In genomic region chr3:45885979-45886711, GRCh38 we compare ENCODE assay signal across 36 cellular contexts. TPM values are rescaled to one million over a fixed set of nuclear protein-coding genes. Genes with fewer than 3 reads are reported as not detected.
DNase-seq lines count a peak whose midpoint lies in the region; ATAC-seq and TF ChIP-seq lines count a peak whose summit lies in the region.
"Had no signal": no experiment of that assay in that cellular context is flagged by ENCODE, and none has a peak within 500 bp of the region (broad histone marks: within the 10 kb centered on the region; RNA-seq: fewer than 3 reads in every experiment).

A gene with protein sequence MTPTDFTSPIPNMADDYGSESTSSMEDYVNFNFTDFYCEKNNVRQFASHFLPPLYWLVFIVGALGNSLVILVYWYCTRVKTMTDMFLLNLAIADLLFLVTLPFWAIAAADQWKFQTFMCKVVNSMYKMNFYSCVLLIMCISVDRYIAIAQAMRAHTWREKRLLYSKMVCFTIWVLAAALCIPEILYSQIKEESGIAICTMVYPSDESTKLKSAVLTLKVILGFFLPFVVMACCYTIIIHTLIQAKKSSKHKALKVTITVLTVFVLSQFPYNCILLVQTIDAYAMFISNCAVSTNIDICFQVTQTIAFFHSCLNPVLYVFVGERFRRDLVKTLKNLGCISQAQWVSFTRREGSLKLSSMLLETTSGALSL (plus strand): TSS chr3:45886543. CDS start chr3:45894934, 8,391 bp downstream.

- H2AK9ac ChIP-seq in IMR-90 (replicated peaks; ENCODE audit: low read depth, low read length, poor library complexity): no peak within 1 kb of the TSS

- no peak within 1 kb of the TSS for H2BK15ac ChIP-seq in IMR-90 (ENCODE audit: low read depth, low read length)

- no peaks in the 10 kb centered on the region for H3K9me1 ChIP-seq in IMR-90 (ENCODE audit: insufficient read depth, low read length)

- H3K9me3 ChIP-seq in IMR-90 (ENCODE audit: control insufficient read depth, insufficient read depth, low read length) (no peaks in the 10 kb centered on the region), osteoblast (ENCODE audit: low read depth, low read length) (no peaks in the 10 kb centered on the region)
- H3K9me3 ChIP-seq: ascending aorta, mucosa of descending colon had no signal

- no peak within 1 kb of the TSS for H2BK120ac ChIP-seq in IMR-90 (ENCODE audit: low read depth, low read length)

- no peaks in the 10 kb centered on the region; the same call in 1 of the 2 replicates for H3K4me1 ChIP-seq in IMR-90 (ENCODE audit: control insufficient read depth, insufficient read depth, low read length)
- H3K4me1 ChIP-seq in osteoblast (ENCODE audit: insufficient read depth, low read length): peaks cover 3% of the 10 kb centered on the region
- H3K4me1 ChIP-seq: ascending aorta had no signal

- BruUV-seq in IMR-90 (replicated peaks; lab: Mats Ljungman, UMichigan): no TSS peak

- H4K91ac ChIP-seq in IMR-90 (ENCODE audit: insufficient read depth, low read depth, low read length): no peak within 1 kb of the TSS

- dilution Hi-C loops in IMR-90 (cut with HindIII; ENCODE audit: low sequenced_read_pairs, unreplicated experiment): no loop called here

- no peak within 1 kb of the TSS for H2BK5ac ChIP-seq in IMR-90 (ENCODE audit: low read depth, low read length, poor library complexity, severe bottlenecking)

- peaks cover 42% of the 10 kb centered on the region for H3K27me3 Mint-ChIP-seq in activated CD8-positive, alpha-beta memory T cell treated with anti-CD3 and anti-CD28 coated beads, Interleukin-2, amount 10 ng/mL, durations not matched to agents 7 days and 5 days
- H3K27me3 Mint-ChIP-seq in T-cell: peaks cover 0 to 11% of the 10 kb centered on the region in 2 donors

- H3K4ac ChIP-seq in IMR-90 (ENCODE audit: low read depth, low read length): no peak within 1 kb of the TSS

- H3K56ac ChIP-seq in IMR-90 (ENCODE audit: extremely low read depth, insufficient read depth, low read length): no peak within 1 kb of the TSS

- no peaks in the 10 kb centered on the region for H3K79me2 ChIP-seq in osteoblast (ENCODE audit: insufficient read depth, low read length)

- no peak within 1 kb of the TSS for H2AK5ac ChIP-seq in IMR-90 (ENCODE audit: low read depth, low read length)

- H3K27me3 ChIP-seq in IMR-90 (ENCODE audit: control insufficient read depth, insufficient read depth, low read length): peaks cover 36% of the 10 kb centered on the region
- peaks cover 42% of the 10 kb centered on the region for H3K27me3 ChIP-seq in osteoblast (ENCODE audit: insufficient read depth, low read length)
- H3K27me3 ChIP-seq: ascending aorta had no signal

- H3K4me1 Mint-ChIP-seq in activated CD8-positive, alpha-beta memory T cell treated with anti-CD3 and anti-CD28 coated beads, Interleukin-2, amount 10 ng/mL, durations not matched to agents 7 days and 5 days: peaks cover 74% of the 10 kb centered on the region
- peaks cover 30 to 44% (median 44%) of the 10 kb centered on the region in 3 donors for H3K4me1 Mint-ChIP-seq in T-cell

- peak within 1 kb of the TSS; percentile 23 for H2AFZ ChIP-seq in IMR-90 (replicated peaks; ENCODE audit: low read length, poor library complexity)
- peak within 1 kb of the TSS; percentile 59 for H2AFZ ChIP-seq in osteoblast (ENCODE audit: low read length)
- H2AFZ ChIP-seq: PC-9 had no signal

- H3K36me3 Mint-ChIP-seq in activated CD8-positive, alpha-beta memory T cell treated with anti-CD3 and anti-CD28 coated beads, Interleukin-2, amount 10 ng/mL, durations not matched to agents 7 days and 5 days: peaks cover 4% of the 10 kb centered on the region
- H3K36me3 Mint-ChIP-seq in T-cell: no peaks in the 10 kb centered on the region
- H3K36me3 Mint-ChIP-seq: stimulated activated memory B cell treated with anti-CD40 and anti-IgM and Interleukin-4, amounts not matched to agents 10 μg/mL and 1 μg/mL and 100 μg/mL, for 72 hours had no signal

- no peaks in the 10 kb centered on the region for H3K9me3 Mint-ChIP-seq in activated CD8-positive, alpha-beta memory T cell treated with anti-CD3 and anti-CD28 coated beads, Interleukin-2, amount 10 ng/mL, durations not matched to agents 7 days and 5 days (ENCODE audit: low read depth)
- no peaks in the 10 kb centered on the region for H3K9me3 Mint-ChIP-seq in T-cell
- H3K9me3 Mint-ChIP-seq: HFFc6; immature natural killer cell; nephron; stimulated activated memory B cell treated with anti-CD40 and anti-IgM and Interleukin-4, amounts not matched to agents 10 μg/mL and 1 μg/mL and 100 μg/mL, for 72 hours had no signal

- H4K8ac ChIP-seq in IMR-90 (ENCODE audit: low read depth in 2 of 2, low read length in 2 of 2): no peak within 1 kb of the TSS

- no peaks in the 10 kb centered on the region for H3K79me1 ChIP-seq in IMR-90 (ENCODE audit: low read depth in 1 of 2, low read length in 2 of 2)

- no peak for TF ChIP-seq POLR2A in IMR-90 (IDR thresholded peaks at IDR 0.05; ENCODE audit: low read depth, low read length)

- H3K4me2 ChIP-seq in IMR-90 (ENCODE audit: low read depth, low read length): no peak within 1 kb of the TSS
- no peak within 1 kb of the TSS for H3K4me2 ChIP-seq in osteoblast (ENCODE audit: insufficient read depth, low read length)
- H3K4me2 ChIP-seq: PC-9 had no signal

- H2BK20ac ChIP-seq in IMR-90 (ENCODE audit: low read depth, low read length): no peak within 1 kb of the TSS

- 80% methylated on average over 3 of the region's 9 CpGs; no CpG with 5 or more reads in 1 of the 2 experiments for WGBS in IMR-90 (ENCODE audit: extremely low coverage in 2 of 2, insufficient read length in 1 of 2), 2 experiments

- no peak within 1 kb of the TSS for H3K9ac ChIP-seq in IMR-90 (ENCODE audit: low read depth, low read length)

- H3K27ac ChIP-seq in IMR-90 (ENCODE audit: insufficient read depth, low read length) (no peak within 1 kb of the TSS), osteoblast (ENCODE audit: low read depth, low read length) (no peak within 1 kb of the TSS)
- H3K27ac ChIP-seq: ascending aorta, coronary artery, PC-9, VCaP had no signal

- in situ Hi-C loops in IMR-90 (cut with MboI; ENCODE audit: low sequenced_read_pairs): no loop called here

- no peak within 1 kb of the TSS for H4K5ac ChIP-seq in IMR-90 (ENCODE audit: low read depth, low read length)

- no peak for TF ChIP-seq CTCF in IMR-90 (conservative IDR thresholded peaks at IDR 0.05; ENCODE audit: low read depth, low read length)
- TF ChIP-seq CTCF in osteoblast (IDR thresholded peaks at IDR 0.05; ENCODE audit: extremely low read depth, low read depth, low read length): no peak

- H3K18ac ChIP-seq in IMR-90 (ENCODE audit: low read depth, low read length): no peak within 1 kb of the TSS

- intact Hi-C loops in IMR-90 (cut with micrococcal nuclease): no loop called here

- H3K27ac Mint-ChIP-seq in activated CD8-positive, alpha-beta memory T cell treated with anti-CD3 and anti-CD28 coated beads, Interleukin-2, amount 10 ng/mL, durations not matched to agents 7 days and 5 days: peak within 1 kb of the TSS; percentile 45
- H3K27ac Mint-ChIP-seq in T-cell: peak within 1 kb of the TSS in 1 of 2 donors; percentile 69
- H3K27ac Mint-ChIP-seq: HFFc6; nephron; stimulated activated memory B cell treated with anti-CD40 and anti-IgM and Interleukin-4, amounts not matched to agents 10 μg/mL and 1 μg/mL and 100 μg/mL, for 72 hours had no signal

- no peaks in the 10 kb centered on the region for H3K36me3 ChIP-seq in IMR-90 (ENCODE audit: control insufficient read depth, insufficient read depth, low read length)
- H3K36me3 ChIP-seq in osteoblast (ENCODE audit: insufficient read depth, low read length): no peaks in the 10 kb centered on the region
- H3K36me3 ChIP-seq: ascending aorta had no signal

- CTCF ChIA-PET in activated CD8-positive, alpha-beta memory T cell treated with anti-CD3 and anti-CD28 coated beads, Interleukin-2, amount 10 ng/mL, durations not matched to agents 7 days and 5 days (lab: Charles Lee): interaction anchor here (1.4 to 1.5 kb wide), 2 partner anchors 21 to 124 kb away, joined by 3 to 4 read pairs; no protein-coding TSS in a partner anchor
- CTCF ChIA-PET in IMR-90 (lab: Yijun Ruan, JAX) (no interaction called here), T-cell (lab: Charles Lee) (no interaction called here)

- peak within 1 kb of the TSS; percentile 68 for H3K4me3 Mint-ChIP-seq in activated CD8-positive, alpha-beta memory T cell treated with anti-CD3 and anti-CD28 coated beads, Interleukin-2, amount 10 ng/mL, durations not matched to agents 7 days and 5 days
- peak within 1 kb of the TSS; percentile 6 to 62 (median 35) for H3K4me3 Mint-ChIP-seq in T-cell
- H3K4me3 Mint-ChIP-seq: HFFc6; immature natural killer cell; nephron; stimulated activated memory B cell treated with anti-CD40 and anti-IgM and Interleukin-4, amounts not matched to agents 10 μg/mL and 1 μg/mL and 100 μg/mL, for 72 hours had no signal

- POLR2A ChIA-PET in IMR-90 (lab: Charles Lee; ENCODE audit: unreplicated experiment): no interaction called here
- POLR2A ChIA-PET in T-cell (lab: Charles Lee): no interaction called here

- H3K4me3 ChIP-seq in IMR-90 (ENCODE audit: insufficient read depth, low read depth, low read length) (no peak within 1 kb of the TSS), osteoblast (ENCODE audit: insufficient read depth, low read length) (no peak within 1 kb of the TSS)
- H3K4me3 ChIP-seq: ascending aorta, coronary artery, mucosa of descending colon, PC-9 had no signal

- ATAC-seq in activated CD8-positive, alpha-beta memory T cell treated with anti-CD3 and anti-CD28 coated beads, Interleukin-2, amount 10 ng/mL, durations not matched to agents 7 days and 5 days: no peak
- ATAC-seq in IMR-90 (ENCODE audit: low read depth) (no peak), T-cell (replicated peaks in 1 of 4) (peak; percentile 22 to 83 (median 62)), HG03095 (IDR thresholded peaks at IDR 0.05; ENCODE audit: unreplicated experiment) (no peak)
- ATAC-seq: left cardiac atrium; mucosa of descending colon; stimulated activated memory B cell treated with anti-CD40 and anti-IgM and Interleukin-4, amounts not matched to agents 10 μg/mL and 1 μg/mL and 100 μg/mL, for 72 hours had no signal

- H3K14ac ChIP-seq in IMR-90 (replicated peaks; ENCODE audit: low read depth, low read length): no peak within 1 kb of the TSS

- H3K23ac ChIP-seq in IMR-90 (ENCODE audit: low read depth, low read length): no peak within 1 kb of the TSS

- no peak for TF ChIP-seq RAD21 in IMR-90 (IDR thresholded peaks at IDR 0.05; ENCODE audit: low read length)

- no peak for DNase-seq in activated CD8-positive, alpha-beta memory T cell treated with anti-CD3 and anti-CD28 coated beads, Interleukin-2, amount 10 ng/mL, durations not matched to agents 7 days and 5 days
- DNase-seq in activated CD8-positive, alpha-beta memory T cell treated with anti-CD3 and anti-CD28 coated beads, Interleukin-2, amount 50 U/mL, for 48 hours: no peak
- no peak for DNase-seq in IMR-90
- DNase-seq in T-cell: peak in 9 of 34 experiments; percentile 9 to 35 (median 21)
- DNase-seq in osteoblast (ENCODE audit: insufficient read length, low spot score, missing footprints): peak; percentile 61
- DNase-seq in glomerular visceral epithelial cell (ENCODE audit: extremely low spot score): no peak
- no peak for DNase-seq in SKM-1 treated with dmso at 0.1 percent for 144 hours (lab: John Stamatoyannopoulos, UW; ENCODE audit: unreplicated experiment)
- DNase-seq: activated CD4-positive, alpha-beta T cell treated with anti-CD3 and anti-CD28 coated beads for 4 hours; activated CD8-positive, alpha-beta memory T cell treated with anti-CD3 and anti-CD28 coated beads for 24 hours; activated effector memory CD4-positive, alpha-beta T cell treated with Interleukin-2 at 50 U/mL for 16 hours; activated T-cell treated with anti-CD3 and anti-CD28 coated beads, Interleukin-2, amount 50 U/mL, for 1 hour; caudate nucleus; COR-L47; effector memory CD4-positive, alpha-beta T cell; HFFc6; immature natural killer cell; left cardiac atrium; mammary epithelial cell; mucosa of descending colon; NCI-H1105; NCI-H187 treated with DMSO at 0.1 percent for 48 hours; NK-92 treated with Interleukin-12 subunit alpha and Interleukin-12 subunit beta, amount 100 ng/mL, for 24 hours; PC-9; SHP77; T-helper 9 cell; trophoblast cell had no signal

- H4K20me1 ChIP-seq in IMR-90 (ENCODE audit: insufficient read depth, low read length): no peaks in the 10 kb centered on the region
- H4K20me1 ChIP-seq in osteoblast (ENCODE audit: insufficient read depth, low read length): no peaks in the 10 kb centered on the region

RNA-seq across cellular contexts. Expression of the gene that starts here (rescaled TPM):
- total RNA-seq in activated CD8-positive, alpha-beta memory T cell treated with anti-CD3 and anti-CD28 coated beads, Interleukin-2, amount 10 ng/mL, durations not matched to agents 7 days and 5 days: 1 to 10 TPM; 3.2 to 9.7 TPM
- not detected in 2 replicates for total RNA-seq in IMR-90 (2012; rRNA removed)
- polyA plus RNA-seq in IMR-90 (2012; rRNA removed): not detected in 2 replicates
- polyA plus RNA-seq in IMR-90 (2012; cell fraction: cytosol; rRNA removed): not detected in 2 replicates
- polyA plus RNA-seq in IMR-90 (2012; cell fraction: nucleus; rRNA removed; ENCODE audit: low replicate concordance): not detected in 2 replicates
- total RNA-seq in T-cell: 10 to 100 TPM in 1 of 5 donors, 1 to 10 TPM in 4; 2.1 to 10.0 (median 4.2) TPM
- not detected in 2 replicates for total RNA-seq in osteoblast
- total RNA-seq: ascending aorta, G401, HFFc6, left cardiac atrium, mammary epithelial cell, MCF 10A, osteocyte, PC-9, subcutaneous adipose tissue had no signal
- polyA plus RNA-seq: immature natural killer cell, mammary epithelial cell had no signal

Comparison
In these comparisons a context has a peak if more than half of its experiments do, and no peak if none do; other contexts are left out.
1. Peak in DNase-seq in osteoblast; RNA of the gene not detected or under 1 TPM.
2. ATAC-seq: peak in T-cell (4 of 4); none in activated CD8-positive, alpha-beta memory T cell treated with anti-CD3 and anti-CD28 coated beads, Interleukin-2, amount 10 ng/mL, durations not matched to agents 7 days and 5 days (single experiment), IMR-90 (single experiment) and HG03095 (single experiment).